ENCODE assay signal across 9 cellular contexts in genomic region chrX:47573334-47574095, GRCh38. TPM values are rescaled to one million over a fixed set of nuclear protein-coding genes. Genes with fewer than 3 reads are reported as not detected.
A peak's percentile ranks its signal among the peaks of the same experiment; 100 is the strongest.
DNase-seq lines count a peak whose midpoint lies in the region; ATAC-seq and TF ChIP-seq lines count a peak whose summit lies in the region.
"Had no signal": no experiment of that assay in that cellular context is flagged by ENCODE, and none has a peak within 500 bp of the region (broad histone marks: within the 10 kb centered on the region; RNA-seq: fewer than 3 reads in every experiment).

No MANE protein-coding gene starts in this region.

- H3K27ac Mint-ChIP-seq in activated CD4-positive, alpha-beta T cell treated with anti-CD3 and anti-CD28 coated beads, Interleukin-2, amount 10 ng/mL, durations not matched to agents 7 days and 5 days = no peak overlapping the region
- H3K27ac Mint-ChIP-seq in endodermal cell = peak overlapping the region; percentile 88
- no peak overlapping the region for H3K27ac Mint-ChIP-seq in activated CD4-positive, alpha-beta memory T cell treated with anti-CD3 and anti-CD28 coated beads for 36 hours

- intact Hi-C loops in activated CD4-positive, alpha-beta memory T cell treated with anti-CD3 and anti-CD28 coated beads for 36 hours (cut with micrococcal nuclease) = no loop called here

- H3K27ac ChIP-seq in endodermal cell (ENCODE audit: low read depth, low read length) (peak overlapping the region; percentile 86), mesendoderm (ENCODE audit: low read depth, low read length) (peak overlapping the region; percentile 98), upper lobe of left lung (peak overlapping the region; percentile 18 to 65 (median 56))

- H3K27me3 ChIP-seq in endodermal cell (ENCODE audit: control insufficient read depth, insufficient read depth, low read length, poor library complexity, severe bottlenecking) (no peaks in the 10 kb centered on the region), mesendoderm (ENCODE audit: insufficient read depth, low read length, poor library complexity) (no peaks in the 10 kb centered on the region), upper lobe of left lung (no peaks in the 10 kb centered on the region)

- H3K9me3 ChIP-seq in endodermal cell (ENCODE audit: control insufficient read depth, low read length) = no peaks in the 10 kb centered on the region
- no peaks in the 10 kb centered on the region for H3K9me3 ChIP-seq in upper lobe of left lung

- CTCF ChIA-PET in activated CD4-positive, alpha-beta T cell treated with anti-CD3 and anti-CD28 coated beads, Interleukin-2, amount 10 ng/mL, durations not matched to agents 7 days and 5 days (lab: Charles Lee) = no interaction called here
- CTCF ChIA-PET in activated CD4-positive, alpha-beta memory T cell treated with anti-CD3 and anti-CD28 coated beads for 36 hours (lab: Charles Lee) = no interaction called here

- peak overlapping the region; percentile 91 for H3K18ac ChIP-seq in mesendoderm (ENCODE audit: low read length)

- H2BK15ac ChIP-seq in mesendoderm (replicated peaks; ENCODE audit: low read depth) = no peak overlapping the region

- H3K4me2 ChIP-seq in mesendoderm (ENCODE audit: low read length) = peak overlapping the region; percentile 42

- TF ChIP-seq CTCF in endodermal cell (conservative IDR thresholded peaks at IDR 0.05) (no peak), upper lobe of left lung (IDR thresholded peaks at IDR 0.05) (no peak)

- peak overlapping the region; percentile 91 for H3K56ac ChIP-seq in mesendoderm (ENCODE audit: low read length)

- no peak overlapping the region for H2AK5ac ChIP-seq in mesendoderm (ENCODE audit: low read length)

- H2BK5ac ChIP-seq in mesendoderm (ENCODE audit: low read length) = peak overlapping the region; percentile 80

- H2BK120ac ChIP-seq in mesendoderm (ENCODE audit: low read depth, low read length) = peak overlapping the region; percentile 89

- H4K8ac ChIP-seq in mesendoderm (ENCODE audit: low read depth, low read length) = peak overlapping the region; percentile 99

- peak overlapping the region; percentile 53 for H3K9ac ChIP-seq in endodermal cell (ENCODE audit: extremely low read depth, low read length, poor library complexity, severe bottlenecking)
- peak overlapping the region; percentile 78 for H3K9ac ChIP-seq in mesendoderm (ENCODE audit: low read length)

- POLR2A ChIA-PET in activated CD4-positive, alpha-beta T cell treated with anti-CD3 and anti-CD28 coated beads, Interleukin-2, amount 10 ng/mL, durations not matched to agents 7 days and 5 days (lab: Charles Lee) = no interaction called here
- POLR2A ChIA-PET in activated CD4-positive, alpha-beta memory T cell treated with anti-CD3 and anti-CD28 coated beads for 36 hours (lab: Charles Lee) = no interaction called here

- peak in 1 of 2 donors; percentile 79 for ATAC-seq in upper lobe of left lung (ENCODE audit: low FRiP score in 2 of 2)

- peak overlapping the region; percentile 86 for H3K4ac ChIP-seq in mesendoderm (ENCODE audit: low read depth, low read length)

- H3K79me2 ChIP-seq in mesendoderm (ENCODE audit: control insufficient read depth, insufficient read depth, low read length) = no peaks in the 10 kb centered on the region

- no peaks in the 10 kb centered on the region for H3K79me1 ChIP-seq in mesendoderm (ENCODE audit: low read length)

- H3K4me3 Mint-ChIP-seq in activated CD4-positive, alpha-beta T cell treated with anti-CD3 and anti-CD28 coated beads, Interleukin-2, amount 10 ng/mL, durations not matched to agents 7 days and 5 days = peak overlapping the region; percentile 22
- peak overlapping the region; percentile 63 for H3K4me3 Mint-ChIP-seq in endodermal cell
- H3K4me3 Mint-ChIP-seq in activated CD4-positive, alpha-beta memory T cell treated with anti-CD3 and anti-CD28 coated beads for 36 hours = no peak overlapping the region

- WGBS in endodermal cell (ENCODE audit: insufficient coverage in 1 of 2, insufficient read length in 1 of 2), 2 experiments = 21% methylated on average over 19 of the region's 21 CpGs; no CpG with 5 or more reads in 1 of the 2 experiments
- no CpG with 5 or more reads among the region's 21 CpGs for WGBS in mesendoderm (ENCODE audit: extremely low coverage, insufficient coverage, low lambda C conversion rate)
- 23 to 51% methylated on average over 6 to 20 of the region's 21 CpGs for WGBS in upper lobe of left lung, 2 donors

- no peaks in the 10 kb centered on the region for H3K27me3 Mint-ChIP-seq in activated CD4-positive, alpha-beta T cell treated with anti-CD3 and anti-CD28 coated beads, Interleukin-2, amount 10 ng/mL, durations not matched to agents 7 days and 5 days
- no peaks in the 10 kb centered on the region for H3K27me3 Mint-ChIP-seq in endodermal cell (ENCODE audit: insufficient read depth)
- H3K27me3 Mint-ChIP-seq in activated CD4-positive, alpha-beta memory T cell treated with anti-CD3 and anti-CD28 coated beads for 36 hours = no peaks in the 10 kb centered on the region

- peaks cover 23% of the 10 kb centered on the region for H3K4me1 Mint-ChIP-seq in activated CD4-positive, alpha-beta T cell treated with anti-CD3 and anti-CD28 coated beads, Interleukin-2, amount 10 ng/mL, durations not matched to agents 7 days and 5 days
- peaks cover 12% of the 10 kb centered on the region for H3K4me1 Mint-ChIP-seq in endodermal cell
- H3K4me1 Mint-ChIP-seq in activated CD4-positive, alpha-beta memory T cell treated with anti-CD3 and anti-CD28 coated beads for 36 hours (ENCODE audit: low read depth) = peaks cover 18% of the 10 kb centered on the region

- TF ChIP-seq POLR2A in upper lobe of left lung (IDR thresholded peaks at IDR 0.05) = no peak

- peaks cover 3% of the 10 kb centered on the region for H3K36me3 ChIP-seq in endodermal cell (ENCODE audit: control insufficient read depth, insufficient read depth, low read length)
- peaks cover 2% of the 10 kb centered on the region for H3K36me3 ChIP-seq in mesendoderm (ENCODE audit: control insufficient read depth, insufficient read depth, low read length)
- H3K36me3 ChIP-seq in upper lobe of left lung = peaks cover 0 to 31% (median 16%) of the 10 kb centered on the region in 4 donors

- H3K9me3 Mint-ChIP-seq in activated CD4-positive, alpha-beta T cell treated with anti-CD3 and anti-CD28 coated beads, Interleukin-2, amount 10 ng/mL, durations not matched to agents 7 days and 5 days = no peaks in the 10 kb centered on the region
- peaks cover 81% of the 10 kb centered on the region for H3K9me3 Mint-ChIP-seq in endodermal cell
- H3K9me3 Mint-ChIP-seq in activated CD4-positive, alpha-beta memory T cell treated with anti-CD3 and anti-CD28 coated beads for 36 hours = no peaks in the 10 kb centered on the region

- H3K36me3 Mint-ChIP-seq in activated CD4-positive, alpha-beta T cell treated with anti-CD3 and anti-CD28 coated beads, Interleukin-2, amount 10 ng/mL, durations not matched to agents 7 days and 5 days (ENCODE audit: low read depth) = peaks cover 34% of the 10 kb centered on the region
- H3K36me3 Mint-ChIP-seq in endodermal cell (ENCODE audit: low read depth) = peaks cover 33% of the 10 kb centered on the region
- H3K36me3 Mint-ChIP-seq in activated CD4-positive, alpha-beta memory T cell treated with anti-CD3 and anti-CD28 coated beads for 36 hours = peaks cover 23% of the 10 kb centered on the region

- no peak overlapping the region for H4K5ac ChIP-seq in mesendoderm (ENCODE audit: low read length)

- DNase-seq in activated CD4-positive, alpha-beta T cell treated with anti-CD3 and anti-CD28 coated beads, Interleukin-2, amount 10 ng/mL, durations not matched to agents 7 days and 5 days = no peak
- DNase-seq in activated CD4-positive, alpha-beta T cell treated with anti-CD3 and anti-CD28 coated beads for 48 hours = no peak
- DNase-seq in endodermal cell (peak; percentile 92), mesendoderm (peak; percentile 93), upper lobe of left lung (no peak), cerebellar nuclear complex (lab: John Stamatoyannopoulos, UW) (no peak), germinal center (ENCODE audit: low spot score) (no peak)
- no peak for DNase-seq in activated CD4-positive, alpha-beta memory T cell treated with anti-CD3 and anti-CD28 coated beads for 36 hours
- DNase-seq: NCI-H146 had no signal

- TF ChIP-seq EP300 in upper lobe of left lung (IDR thresholded peaks at IDR 0.05) = no peak

- H3K4me3 ChIP-seq in endodermal cell (ENCODE audit: low read length) (peak overlapping the region; percentile 45), mesendoderm (ENCODE audit: low read length) (no peak overlapping the region), upper lobe of left lung (peak overlapping the region in 3 of 4 donors; percentile 11 to 35 (median 24))

- H3K4me1 ChIP-seq in endodermal cell (ENCODE audit: control insufficient read depth, insufficient read depth, low read length) (no peaks in the 10 kb centered on the region), mesendoderm (ENCODE audit: control insufficient read depth, low read depth, low read length) (no peaks in the 10 kb centered on the region), upper lobe of left lung (peaks cover 0 to 7% (median 5%) of the 10 kb centered on the region in 4 donors)

- H3K23ac ChIP-seq in mesendoderm (ENCODE audit: low read length) = no peak overlapping the region

RNA-seq across cellular contexts. Expression of gene TIMP1, which starts 8.7 kb away (rescaled TPM):
- 10 to 100 TPM; 81.7 to 97.1 TPM for total RNA-seq in activated CD4-positive, alpha-beta T cell treated with anti-CD3 and anti-CD28 coated beads, Interleukin-2, amount 10 ng/mL, durations not matched to agents 7 days and 5 days
- 10 to 100 TPM; 63.5 to 74.8 TPM for total RNA-seq in endodermal cell
- 64.2 TPM for polyA plus RNA-seq in endodermal cell (2013, experiment 1 of 2)
- polyA plus RNA-seq in endodermal cell (2013, experiment 2 of 2) = 63.0 TPM
- polyA plus RNA-seq in mesendoderm (2013, experiment 1 of 2) = 51.0 TPM
- 54.0 TPM for polyA plus RNA-seq in mesendoderm (2013, experiment 2 of 2)
- 100 to 1,000 TPM in 4 of 6 donors, 10 to 100 TPM in 2; 54.5 to 420 (median 163) TPM for total RNA-seq in upper lobe of left lung
- 10 to 100 TPM; 85.6 to 92.8 TPM for total RNA-seq in activated CD4-positive, alpha-beta memory T cell treated with anti-CD3 and anti-CD28 coated beads for 36 hours

RNA-seq across cellular contexts. Expression of gene ARAF, which starts 12.5 kb away (rescaled TPM):
- total RNA-seq in activated CD4-positive, alpha-beta T cell treated with anti-CD3 and anti-CD28 coated beads, Interleukin-2, amount 10 ng/mL, durations not matched to agents 7 days and 5 days = 10 to 100 TPM; 76.9 to 82.0 TPM
- total RNA-seq in endodermal cell (10 to 100 TPM; 47.7 to 48.7 TPM), upper lobe of left lung (100 to 1,000 TPM in 2 of 6 donors, 10 to 100 TPM in 4; 42.0 to 104 (median 85.2) TPM)
- 45.6 TPM for polyA plus RNA-seq in endodermal cell (2013, experiment 1 of 2)
- polyA plus RNA-seq in endodermal cell (2013, experiment 2 of 2) = 36.8 TPM
- 42.4 TPM for polyA plus RNA-seq in mesendoderm (2013, experiment 1 of 2)
- polyA plus RNA-seq in mesendoderm (2013, experiment 2 of 2) = 41.0 TPM
- total RNA-seq in activated CD4-positive, alpha-beta memory T cell treated with anti-CD3 and anti-CD28 coated beads for 36 hours = 10 to 100 TPM; 66.4 to 68.6 TPM

RNA-seq across cellular contexts. Expression of gene SYN1, which starts 46.1 kb away (rescaled TPM):
- under 1 TPM; 0.35 TPM for total RNA-seq in activated CD4-positive, alpha-beta T cell treated with anti-CD3 and anti-CD28 coated beads, Interleukin-2, amount 10 ng/mL, durations not matched to agents 7 days and 5 days
- total RNA-seq in endodermal cell (1 to 10 TPM; 4.9 to 5.3 TPM), upper lobe of left lung (10 to 100 TPM in 1 of 6 donors, 1 to 10 TPM in 1, under 1 TPM in 4; 0.20 to 11.5 (median 0.56) TPM)
- 5.5 TPM for polyA plus RNA-seq in endodermal cell (2013, experiment 1 of 2)
- 4.5 TPM for polyA plus RNA-seq in endodermal cell (2013, experiment 2 of 2)
- 17.3 TPM for polyA plus RNA-seq in mesendoderm (2013, experiment 1 of 2)
- polyA plus RNA-seq in mesendoderm (2013, experiment 2 of 2) = 17.7 TPM
- total RNA-seq in activated CD4-positive, alpha-beta memory T cell treated with anti-CD3 and anti-CD28 coated beads for 36 hours = 1 to 10 TPM in 1 of 2 experiments, under 1 TPM in 1; 0.83 to 1.3 TPM

RNA-seq across cellular contexts. Expression of gene CFP, which starts 56.2 kb away (rescaled TPM):
- 10 to 100 TPM; 25.9 to 45.1 TPM for total RNA-seq in activated CD4-positive, alpha-beta T cell treated with anti-CD3 and anti-CD28 coated beads, Interleukin-2, amount 10 ng/mL, durations not matched to agents 7 days and 5 days
- total RNA-seq in endodermal cell (1 to 10 TPM; 3.2 to 4.6 TPM), upper lobe of left lung (10 to 100 TPM in 5 of 6 donors, 1 to 10 TPM in 1; 9.1 to 40.6 (median 14.1) TPM)
- polyA plus RNA-seq in endodermal cell (2013, experiment 1 of 2) = 0.75 TPM
- 0.58 TPM for polyA plus RNA-seq in endodermal cell (2013, experiment 2 of 2)
- 2.0 TPM for polyA plus RNA-seq in mesendoderm (2013, experiment 1 of 2)
- polyA plus RNA-seq in mesendoderm (2013, experiment 2 of 2) = 2.2 TPM
- 1 to 10 TPM; 3.4 to 4.4 TPM for total RNA-seq in activated CD4-positive, alpha-beta memory T cell treated with anti-CD3 and anti-CD28 coated beads for 36 hours

Comparison
In these comparisons a context has a peak if more than half of its experiments do, and no peak if none do; other contexts are left out.
1. DNase-seq: peak in endodermal cell (single experiment) and mesendoderm (single experiment); none in activated CD4-positive, alpha-beta T cell treated with anti-CD3 and anti-CD28 coated beads, Interleukin-2, amount 10 ng/mL, durations not matched to agents 7 days and 5 days (single experiment), activated CD4-positive, alpha-beta T cell treated with anti-CD3 and anti-CD28 coated beads for 48 hours (single experiment), upper lobe of left lung (0 of 2), cerebellar nuclear complex (0 of 2), germinal center (single experiment) and activated CD4-positive, alpha-beta memory T cell treated with anti-CD3 and anti-CD28 coated beads for 36 hours (single experiment).
2. Peak in every context shown above with its lines, with median percentiles within 50 percentile points of each other: H3K27ac ChIP-seq.